3 cellular contexts compared by ENCODE assay signal in the genomic region with DNA sequence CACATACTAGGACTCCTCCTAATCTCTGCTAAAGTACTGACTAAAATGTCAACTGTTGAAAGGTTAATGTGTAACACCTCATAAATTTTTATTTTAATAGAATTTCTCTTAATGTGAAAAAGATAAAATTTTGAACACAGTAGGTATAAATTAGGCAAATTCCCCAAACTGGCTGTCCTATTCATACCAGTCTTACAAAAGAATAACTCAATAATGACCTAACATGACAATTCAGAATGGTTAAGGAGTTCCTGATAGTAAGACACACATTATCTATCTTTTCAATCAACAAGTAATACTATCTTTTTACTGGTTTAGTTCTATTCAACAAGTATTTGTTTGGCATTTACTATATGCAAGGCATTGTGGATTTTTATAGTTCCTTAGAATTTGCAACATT.
"Had no signal": no experiment of that assay in that cellular context is flagged by ENCODE, and none has a peak within 500 bp of the region (broad histone marks: within the 10 kb centered on the region; RNA-seq: fewer than 3 reads in every experiment).

No MANE protein-coding gene starts in this region.

- H3K4me3 ChIP-seq: GM12878 had no signal

- ATAC-seq: GM12878 had no signal

- DNase-seq: GDM1, GF-D8 had no signal
